1 cellular context compared by ENCODE assay signal in genomic region chr10:95741807-95742528, GRCh38.
TF ChIP-seq lines count a peak whose summit lies in the region.

No MANE protein-coding gene starts in this region.

TF ChIP-seq in HCT116, 20 proteins besides CTCF, POLR2A, EP300 and RAD21 (continued from another document):
- TF ChIP-seq EZH2phosphoT487 (IDR thresholded peaks at IDR 0.05; ENCODE audit: borderline replicate concordance) (no peak), YY1 (IDR thresholded peaks at IDR 0.05; ENCODE audit: extremely low read depth, insufficient replicate concordance, low read depth, low read length) (no peak), SIN3A (IDR thresholded peaks at IDR 0.05; ENCODE audit: low read depth) (no peak), POLR2AphosphoS5 (IDR thresholded peaks at IDR 0.05; ENCODE audit: low read depth, low read length) (no peak), EZH2 (IDR thresholded peaks at IDR 0.05) (no peak)
